In genomic region chr2:181828122-181828705, GRCh38 we compare ENCODE assay signal across 18 cellular contexts.
"Had no signal": no experiment of that assay in that cellular context is flagged by ENCODE, and none has a peak within 500 bp of the region (broad histone marks: within the 10 kb centered on the region; RNA-seq: fewer than 3 reads in every experiment).

No MANE protein-coding gene starts in this region.

- H3K9ac ChIP-seq: parathyroid adenoma had no signal

- DNase-seq: cortex of kidney; effector memory CD8-positive, alpha-beta T cell; natural killer cell; stimulated activated CD4-positive, alpha-beta T cell treated with anti-CD3 and anti-CD28 coated beads, Interleukin-12 subunit alpha, Interleukin-12 subunit beta, amount 100 ng/mL, for 4 hours; stimulated activated CD4-positive, alpha-beta T cell treated with anti-CD3 and anti-CD28 coated beads, Interleukin-1b, Interleukin-23, amount 100 ng/mL, for 48 hours; stimulated activated CD4-positive, alpha-beta T cell treated with anti-CD3 and anti-CD28 coated beads, Interleukin-4, amount 100 ng/mL, for 1 hour; stimulated activated CD8-positive, alpha-beta memory T cell treated with anti-CD3 and anti-CD28 coated beads, Interleukin-4, amount 100 ng/mL, for 48 hours; stimulated activated naive CD4-positive, alpha-beta T cell; stomach; thyroid gland had no signal

- H3K4me1 ChIP-seq: parathyroid adenoma, stomach, thyroid gland had no signal

- FAIRE-seq: endometrium, frontal cortex, keratinocyte had no signal

- H3K4me3 ChIP-seq: lung, smooth muscle cell, stomach, thyroid gland had no signal

- ATAC-seq: effector memory CD8-positive, alpha-beta T cell; natural killer cell; sciatic nerve had no signal

- H3K79me2 ChIP-seq: parathyroid adenoma had no signal

- H2AFZ ChIP-seq: parathyroid adenoma had no signal

- H3K9me3 ChIP-seq: neutrophil, stomach, thyroid gland had no signal

- H3K4me2 ChIP-seq: smooth muscle cell had no signal

- H3K27me3 ChIP-seq: neutrophil, stomach, thyroid gland had no signal

- H3K27ac ChIP-seq: neutrophil, parathyroid adenoma, stomach, thyroid gland had no signal

- H3K36me3 ChIP-seq: neutrophil, stomach, thyroid gland had no signal
